In genomic region chr17:4903051-4903818, GRCh38 we compare ENCODE assay signal across 8 cellular contexts. TPM values are rescaled to one million over a fixed set of nuclear protein-coding genes. Genes with fewer than 3 reads are reported as not detected.
DNase-seq lines count a peak whose midpoint lies in the region; ATAC-seq, FAIRE-seq and TF ChIP-seq lines count a peak whose summit lies in the region.

Gene CHRNE, minus strand, starts transcription at chr17:4903098. Its CDS starts 35 bp downstream, at chr17:4903063.

- H3K9ac ChIP-seq in NT2/D1 (ENCODE audit: insufficient read length, low read depth): peak within 1 kb of the TSS; percentile 25

- H3K27me3 Mint-ChIP-seq in CD4-positive, alpha-beta memory T cell: peaks cover 0 to 2% of the 10 kb centered on the region in 2 donors

- intact Hi-C loops in CD4-positive, alpha-beta memory T cell (cut with micrococcal nuclease): loop anchor here (1.0 to 5.0 kb wide), 3 partner anchors 38 to 336 kb away; partner anchors contain the start of genes ARRB2, RNF167 and SLC25A11

- peak; percentile 75 to 87 (median 79) for DNase-seq in CD4-positive, alpha-beta memory T cell
- DNase-seq in HL-60 (ENCODE audit: low read depth in 1 of 2, low spot score in 1 of 2) (peak; percentile 31 to 62), NT2/D1 (ENCODE audit: low read depth, low spot score) (peak; percentile 63), myocyte (ENCODE audit: low read depth) (peak; percentile 67)
- DNase-seq in activated CD8-positive, alpha-beta memory T cell treated with anti-CD3 and anti-CD28 coated beads, Interleukin-2, amount 50 U/mL, for 24 hours (ENCODE audit: extremely low read depth): peak; percentile 48
- peak; percentile 56 to 85 for DNase-seq in stimulated activated effector memory CD8-positive, alpha-beta T cell treated with anti-CD3 and anti-CD28 coated beads, Interleukin-12 subunit alpha, Interleukin-12 subunit beta, amount 100 ng/mL, for 72 hours (ENCODE audit: low spot score in 2 of 2)

- POLR2A ChIA-PET in CD4-positive, alpha-beta memory T cell (lab: Charles Lee; ENCODE audit: partially characterized antibody): interaction anchor here (0.7 to 5.7 kb wide), 9 partner anchors 13 to 288 kb away, joined by 3 to 40 read pairs (median 5); partner anchors contain the start of genes ARRB2, PFN1, RNF167 and SLC25A11

- no peak within 1 kb of the TSS for H3K4me3 ChIP-seq in CD4-positive, alpha-beta memory T cell (ENCODE audit: low read length in 2 of 2)
- H3K4me3 ChIP-seq in HL-60 (replicated peaks; ENCODE audit: insufficient read depth, low read length) (no peak within 1 kb of the TSS), NT2/D1 (ENCODE audit: insufficient read length, low read depth) (no peak within 1 kb of the TSS)

- CTCF ChIA-PET in CD4-positive, alpha-beta memory T cell (lab: Charles Lee; ENCODE audit: partially characterized antibody): interaction anchor here (0.7 to 4.9 kb wide), 23 partner anchors 9 to 336 kb away, joined by 3 to 23 read pairs (median 4); partner anchors contain the start of genes ARRB2, GLTPD2, PSMB6 and RNF167

- H3K9me3 Mint-ChIP-seq in CD4-positive, alpha-beta memory T cell: no peaks in the 10 kb centered on the region
- no peaks in the 10 kb centered on the region for H3K9me3 Mint-ChIP-seq in stimulated activated effector memory CD8-positive, alpha-beta T cell treated with anti-CD3 and anti-CD28 coated beads, Interleukin-12 subunit alpha, Interleukin-12 subunit beta, amount 100 ng/mL, for 72 hours

- no peaks in the 10 kb centered on the region for H3K9me3 ChIP-seq in CD4-positive, alpha-beta memory T cell (ENCODE audit: control insufficient read depth in 1 of 2, low read length in 2 of 2)
- no peaks in the 10 kb centered on the region for H3K9me3 ChIP-seq in NT2/D1 (ENCODE audit: insufficient read depth, low read length)

- peak; percentile 48 for FAIRE-seq in endometrium (lab: Jason Lieb, UNC)

- peak; percentile 70 for ATAC-seq in stimulated activated effector memory CD8-positive, alpha-beta T cell treated with anti-CD3 and anti-CD28 coated beads, Interleukin-12 subunit alpha, Interleukin-12 subunit beta, amount 100 ng/mL, for 72 hours
- ATAC-seq in GM21825 (IDR thresholded peaks at IDR 0.05; ENCODE audit: unreplicated experiment): no peak

- peak; percentile 11 for TF ChIP-seq CTCF in HL-60 (IDR thresholded peaks at IDR 0.05; ENCODE audit: insufficient read depth, low read length)

- peak within 1 kb of the TSS; percentile 24 to 80 (median 69) for H3K4me3 Mint-ChIP-seq in CD4-positive, alpha-beta memory T cell
- H3K4me3 Mint-ChIP-seq in stimulated activated effector memory CD8-positive, alpha-beta T cell treated with anti-CD3 and anti-CD28 coated beads, Interleukin-12 subunit alpha, Interleukin-12 subunit beta, amount 100 ng/mL, for 72 hours: peak within 1 kb of the TSS; percentile 69

- no peak within 1 kb of the TSS for H3K27ac ChIP-seq in CD4-positive, alpha-beta memory T cell (ENCODE audit: low read depth, low read length)
- H3K27ac ChIP-seq in HL-60 (replicated peaks): no peak within 1 kb of the TSS

- H3K27ac Mint-ChIP-seq in CD4-positive, alpha-beta memory T cell: peak within 1 kb of the TSS; percentile 83 to 94 (median 90)
- H3K27ac Mint-ChIP-seq in stimulated activated effector memory CD8-positive, alpha-beta T cell treated with anti-CD3 and anti-CD28 coated beads, Interleukin-12 subunit alpha, Interleukin-12 subunit beta, amount 100 ng/mL, for 72 hours: peak within 1 kb of the TSS; percentile 70

- H3K36me3 Mint-ChIP-seq in CD4-positive, alpha-beta memory T cell: peaks cover 0 to 1% of the 10 kb centered on the region in 2 donors
- peaks cover 22% of the 10 kb centered on the region for H3K36me3 Mint-ChIP-seq in stimulated activated effector memory CD8-positive, alpha-beta T cell treated with anti-CD3 and anti-CD28 coated beads, Interleukin-12 subunit alpha, Interleukin-12 subunit beta, amount 100 ng/mL, for 72 hours

- H3K4me1 Mint-ChIP-seq in CD4-positive, alpha-beta memory T cell: peaks cover 19 to 45% (median 37%) of the 10 kb centered on the region in 4 donors
- peaks cover 42% of the 10 kb centered on the region for H3K4me1 Mint-ChIP-seq in stimulated activated effector memory CD8-positive, alpha-beta T cell treated with anti-CD3 and anti-CD28 coated beads, Interleukin-12 subunit alpha, Interleukin-12 subunit beta, amount 100 ng/mL, for 72 hours

- H3K36me3 ChIP-seq in CD4-positive, alpha-beta memory T cell (ENCODE audit: insufficient read depth, low read length): no peaks in the 10 kb centered on the region
- peaks cover 17% of the 10 kb centered on the region for H3K36me3 ChIP-seq in NT2/D1 (ENCODE audit: insufficient read depth, insufficient read length, low read length)

- peaks cover 41% of the 10 kb centered on the region for H3K4me1 ChIP-seq in CD4-positive, alpha-beta memory T cell (ENCODE audit: insufficient read depth, low read length)
- H3K4me1 ChIP-seq in NT2/D1 (ENCODE audit: insufficient read depth, insufficient read length): peaks cover 6% of the 10 kb centered on the region

- no peaks in the 10 kb centered on the region for H3K27me3 ChIP-seq in CD4-positive, alpha-beta memory T cell (ENCODE audit: insufficient read depth, low read length)
- peaks cover 7% of the 10 kb centered on the region for H3K27me3 ChIP-seq in HL-60 (ENCODE audit: insufficient read depth, poor library complexity, severe bottlenecking)
- H3K27me3 ChIP-seq in NT2/D1 (ENCODE audit: insufficient read depth, insufficient read length): no peaks in the 10 kb centered on the region

RNA-seq across cellular contexts. Expression of gene CHRNE, which starts in this region (rescaled TPM):
- 1 to 10 TPM in 1 of 2 experiments, under 1 TPM in 1; 0.64 to 1.3 TPM for total RNA-seq in CD4-positive, alpha-beta memory T cell
- under 1 TPM; 0.08 to 0.21 TPM for polyA plus RNA-seq in CD4-positive, alpha-beta memory T cell
- total RNA-seq in myocyte: not detected in 2 replicates
- polyA plus RNA-seq in myocyte (2012): 0.10 TPM

Comparison
In these comparisons a context has a peak if more than half of its experiments do, and no peak if none do; other contexts are left out.
1. Peak in DNase-seq in myocyte; RNA of the gene not detected or under 1 TPM.